ENCODE assay signal across 19 cellular contexts in the genomic region with DNA sequence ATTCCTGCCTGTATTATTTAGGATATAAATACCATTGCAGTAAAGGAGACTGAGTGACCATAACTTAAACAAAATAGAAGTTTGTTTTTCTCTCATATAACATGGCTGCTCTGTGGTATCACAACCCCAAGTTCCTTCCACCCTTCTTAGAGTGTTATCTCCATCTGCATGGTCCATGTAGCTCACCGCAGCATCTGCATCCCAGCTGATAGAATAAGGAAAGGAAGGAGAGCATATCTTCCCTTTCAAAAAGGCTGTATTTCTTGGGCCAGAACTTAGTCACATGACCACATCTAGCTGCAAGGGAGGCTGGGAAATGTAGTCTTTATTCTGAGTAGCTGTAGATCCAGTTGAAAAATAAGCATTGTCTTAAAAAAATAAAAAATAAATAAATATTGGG.
"Had no signal": no experiment of that assay in that cellular context is flagged by ENCODE, and none has a peak within 500 bp of the region (broad histone marks: within the 10 kb centered on the region; RNA-seq: fewer than 3 reads in every experiment).

No MANE protein-coding gene starts in this region.

- ATAC-seq: activated naive CD4-positive, alpha-beta T cell treated with anti-CD3 and anti-CD28 coated beads, Interleukin-2, amount 50 U/mL, for 72 hours; mucosa of descending colon; naive thymus-derived CD4-positive, alpha-beta T cell had no signal

- DNase-seq: activated CD4-positive, alpha-beta memory T cell treated with anti-CD3 and anti-CD28 coated beads for 36 hours; activated CD4-positive, alpha-beta T cell treated with anti-CD3 and anti-CD28 coated beads for 4 hours; activated gamma-delta T cell treated with Interleukin-2 at 50 U/mL for 16 hours; activated T-cell treated with anti-CD3 and anti-CD28 coated beads for 4 hours; adrenal gland; left cardiac atrium; mesenchymal stem cell; mucosa of descending colon; naive thymus-derived CD4-positive, alpha-beta T cell had no signal

- H2AFZ ChIP-seq: neural progenitor cell had no signal

- H3K27ac ChIP-seq: neural progenitor cell had no signal

- H3K4me1 ChIP-seq: breast epithelium had no signal

- H3K36me3 ChIP-seq: adrenal gland, breast epithelium, esophagus muscularis mucosa, neural progenitor cell, right atrium auricular region, tibial nerve had no signal

- H3K4me2 ChIP-seq: neural progenitor cell had no signal

- H3K4me3 ChIP-seq: adrenal gland, breast epithelium, esophagus muscularis mucosa, mucosa of descending colon, neural progenitor cell, right atrium auricular region, skin epidermis, tibial nerve had no signal

- H3K9ac ChIP-seq: neural progenitor cell had no signal

- H3K27me3 ChIP-seq: adrenal gland, breast epithelium, esophagus muscularis mucosa, neural progenitor cell, right atrium auricular region, tibial nerve had no signal

- H3K9me3 ChIP-seq: breast epithelium, esophagus muscularis mucosa, mucosa of descending colon had no signal

- FAIRE-seq: astrocyte, islet of Langerhans, urothelium cell line had no signal
